Comparison of ENCODE assay signal across 26 cellular contexts in the genomic region with DNA sequence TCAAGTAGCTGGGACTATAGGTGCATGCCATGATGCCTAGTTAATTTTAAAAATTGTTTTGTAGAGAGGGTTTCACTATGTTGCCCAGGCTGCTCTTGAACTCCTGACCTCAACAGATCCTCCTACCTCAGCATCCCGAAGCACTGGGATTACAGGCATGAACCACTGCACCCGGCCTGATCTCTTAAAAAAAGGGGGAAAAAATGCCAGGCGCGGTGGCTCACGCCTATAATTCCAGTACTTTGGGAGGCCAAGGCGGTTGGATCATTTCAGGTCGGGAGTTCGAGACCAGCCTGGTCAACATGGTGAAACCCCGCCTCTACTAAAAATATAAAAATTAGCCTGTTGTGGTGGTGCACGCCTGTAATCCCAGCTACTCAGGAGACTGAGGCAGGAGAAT. TPM values are rescaled to one million over a fixed set of nuclear protein-coding genes. Genes with fewer than 3 reads are reported as not detected.
DNase-seq lines count a peak whose midpoint lies in the region; ATAC-seq, FAIRE-seq and TF ChIP-seq lines count a peak whose summit lies in the region.
"Had no signal": no experiment of that assay in that cellular context is flagged by ENCODE, and none has a peak within 500 bp of the region (broad histone marks: within the 10 kb centered on the region; RNA-seq: fewer than 3 reads in every experiment).

No MANE protein-coding gene starts in this region.

- peak overlapping the region; percentile 35 for H3K27ac ChIP-seq in cardiac muscle cell
- H3K27ac ChIP-seq in right cardiac atrium (ENCODE audit: low read length), result no peak overlapping the region
- H3K27ac ChIP-seq in neural progenitor cell, result no peak overlapping the region
- H3K27ac ChIP-seq: A549 had no signal

- TF ChIP-seq CTCF in cardiac muscle cell (IDR thresholded peaks at IDR 0.05; ENCODE audit: low read depth, low read length) (no peak), neural progenitor cell (IDR thresholded peaks at IDR 0.05) (no peak)

- H3K36me3 ChIP-seq in cardiac muscle cell (no peaks in the 10 kb centered on the region), neural progenitor cell (no peaks in the 10 kb centered on the region)
- H3K36me3 ChIP-seq: BE2C, HAP-1 had no signal

- H3F3A ChIP-seq in neural progenitor cell (ENCODE audit: low read depth), result no peaks in the 10 kb centered on the region

- no peak for DNase-seq in cardiac muscle cell (ENCODE audit: low read depth in 1 of 2, low spot score in 1 of 2)
- no peak for DNase-seq in right cardiac atrium
- DNase-seq in T-helper 17 cell, result no peak
- no peak for DNase-seq in memory B cell (ENCODE audit: low spot score in 2 of 2)
- DNase-seq in neural progenitor cell (ENCODE audit: low spot score), result no peak
- DNase-seq in frontal cortex (ENCODE audit: low spot score in 2 of 2), result no peak
- DNase-seq: 8988T; ACHN; AML-193; BE2C; C1 segment of cervical spinal cord; Calu3; CD4-positive, alpha-beta memory T cell; COR-L47; DMS53; DMS79 treated with DMSO at 0.1 percent for 48 hours; GF-D8; GOT3; HFFc6 had no signal

- FAIRE-seq in frontal cortex (lab: Jason Lieb, UNC), result no peak
- FAIRE-seq: A549, GM12891, H54 had no signal

- no peak overlapping the region for H3K4me3 Mint-ChIP-seq in T-helper 17 cell
- no peak overlapping the region for H3K4me3 Mint-ChIP-seq in memory B cell
- H3K4me3 Mint-ChIP-seq in neural progenitor cell, result no peak overlapping the region
- H3K4me3 Mint-ChIP-seq: HFFc6 had no signal

- H3K27me3 ChIP-seq in cardiac muscle cell, result no peaks in the 10 kb centered on the region
- no peaks in the 10 kb centered on the region for H3K27me3 ChIP-seq in right cardiac atrium (ENCODE audit: control insufficient read depth, insufficient read depth)
- H3K27me3 ChIP-seq in neural progenitor cell, result no peaks in the 10 kb centered on the region
- H3K27me3 ChIP-seq: BE2C had no signal

- intact Hi-C loops in right cardiac atrium (cut with DNase I), result loop anchor here in 2 of 4 donors (10.0 kb wide), 2 partner anchors 69 to 179 kb away; no protein-coding TSS in a partner anchor

- no peak overlapping the region for H3K4me3 ChIP-seq in cardiac muscle cell
- H3K4me3 ChIP-seq in right cardiac atrium (ENCODE audit: low read length), result no peak overlapping the region
- H3K4me3 ChIP-seq in neural progenitor cell, result no peak overlapping the region
- H3K4me3 ChIP-seq: A549, HAP-1 had no signal

- no peak overlapping the region for H2AFZ ChIP-seq in neural progenitor cell (replicated peaks)

- no peak overlapping the region for H3K9ac ChIP-seq in neural progenitor cell

- H3K4me1 ChIP-seq in cardiac muscle cell (ENCODE audit: low read depth) (peaks cover 56% of the 10 kb centered on the region), right cardiac atrium (ENCODE audit: control insufficient read depth, insufficient read depth, low read length) (peaks cover 2% of the 10 kb centered on the region), neural progenitor cell (no peaks in the 10 kb centered on the region)
- H3K4me1 ChIP-seq: A549, BE2C, HAP-1 had no signal

- 95% methylated on average over 10 of the region's 10 CpGs for WGBS in right cardiac atrium

- ATAC-seq in right cardiac atrium (no peak), T-helper 17 cell (no peak), memory B cell (ENCODE audit: low read depth) (no peak), HG03159 (IDR thresholded peaks at IDR 0.05; ENCODE audit: unreplicated experiment) (no peak)
- ATAC-seq: A549 had no signal

- H3K27me3 Mint-ChIP-seq in T-helper 17 cell (peaks cover 25% of the 10 kb centered on the region), memory B cell (no peaks in the 10 kb centered on the region), neural progenitor cell (ENCODE audit: insufficient read depth, low read depth) (peaks cover 9% of the 10 kb centered on the region)

- H3K4me2 ChIP-seq in neural progenitor cell, result no peak overlapping the region
- H3K4me2 ChIP-seq: A549 had no signal

- H3K79me2 ChIP-seq in neural progenitor cell (ENCODE audit: low read depth), result no peaks in the 10 kb centered on the region

- H3K36me3 Mint-ChIP-seq in T-helper 17 cell (ENCODE audit: low read depth), result peaks cover 5% of the 10 kb centered on the region
- no peaks in the 10 kb centered on the region for H3K36me3 Mint-ChIP-seq in memory B cell
- no peaks in the 10 kb centered on the region for H3K36me3 Mint-ChIP-seq in neural progenitor cell
- H3K36me3 Mint-ChIP-seq: CD4-positive, alpha-beta memory T cell had no signal

- no peaks in the 10 kb centered on the region for H4K20me1 ChIP-seq in neural progenitor cell (ENCODE audit: low read depth)

- H3K9me3 Mint-ChIP-seq in memory B cell (no peaks in the 10 kb centered on the region), neural progenitor cell (no peaks in the 10 kb centered on the region)
- H3K9me3 Mint-ChIP-seq: CD4-positive, alpha-beta memory T cell; HFFc6 had no signal

- H3K9me3 ChIP-seq in cardiac muscle cell (ENCODE audit: low read depth) (no peaks in the 10 kb centered on the region), right cardiac atrium (ENCODE audit: control insufficient read depth, low read length) (no peaks in the 10 kb centered on the region), T-helper 17 cell (ENCODE audit: control insufficient read depth, low read length, poor library complexity, severe bottlenecking) (no peaks in the 10 kb centered on the region), neural progenitor cell (ENCODE audit: low read depth) (no peaks in the 10 kb centered on the region)
- H3K9me3 ChIP-seq: A549, BE2C, HAP-1 had no signal

- peaks cover 17% of the 10 kb centered on the region for H3K4me1 Mint-ChIP-seq in T-helper 17 cell
- peaks cover 27% of the 10 kb centered on the region for H3K4me1 Mint-ChIP-seq in memory B cell
- H3K4me1 Mint-ChIP-seq in neural progenitor cell, result peaks cover 17% of the 10 kb centered on the region

- H3K27ac Mint-ChIP-seq in T-helper 17 cell, result peak overlapping the region; percentile 63
- H3K27ac Mint-ChIP-seq in memory B cell, result peak overlapping the region; percentile 83
- H3K27ac Mint-ChIP-seq in neural progenitor cell, result no peak overlapping the region
- H3K27ac Mint-ChIP-seq: HFFc6 had no signal

RNA-seq across cellular contexts. Expression of a gene that starts 13.2 kb away (rescaled TPM):
- 0.07 and 2.3 TPM in 2 replicates for total RNA-seq in cardiac muscle cell
- polyA plus RNA-seq in cardiac muscle cell, result 0.10 TPM in 1 of 2 replicates, not detected in the other
- total RNA-seq in right cardiac atrium, result not detected
- polyA plus RNA-seq in right cardiac atrium, result 0.07 TPM
- total RNA-seq in T-helper 17 cell, result not detected
- total RNA-seq in neural progenitor cell (ENCODE audit: low replicate concordance), result not detected in 2 replicates
- total RNA-seq in frontal cortex, result not detected
- total RNA-seq: Calu3; CD4-positive, alpha-beta memory T cell; Daoy; G401; HFFc6 had no signal
- polyA plus RNA-seq: A549; CD4-positive, alpha-beta memory T cell had no signal

RNA-seq across cellular contexts. Expression of a gene that starts 51.0 kb away (rescaled TPM):
- total RNA-seq in cardiac muscle cell, result 10.9 and 16.2 TPM in 2 replicates
- polyA plus RNA-seq in cardiac muscle cell, result 7.3 and 28.6 TPM in 2 replicates
- 1 to 10 TPM in 1 of 4 donors, under 1 TPM in 2, not detected in 1; 0.17 to 1.7 (median 0.82) TPM for total RNA-seq in right cardiac atrium
- not detected for polyA plus RNA-seq in right cardiac atrium
- under 1 TPM in 1 of 2 donors, not detected in 1; 0.50 TPM for total RNA-seq in T-helper 17 cell
- not detected in 2 replicates for total RNA-seq in neural progenitor cell (ENCODE audit: low replicate concordance)
- total RNA-seq in frontal cortex, result 0.41 TPM
- total RNA-seq: Daoy, G401, HFFc6 had no signal
- polyA plus RNA-seq: A549 had no signal
